6 cellular contexts compared by ENCODE assay signal in genomic region chr22:37806409-37807338, GRCh38. TPM values are rescaled to one million over a fixed set of nuclear protein-coding genes. Genes with fewer than 3 reads are reported as not detected.
DNase-seq lines count a peak whose midpoint lies in the region; TF ChIP-seq lines count a peak whose summit lies in the region.

No MANE protein-coding gene starts in this region.

- H3K36me3 ChIP-seq in BJ (ENCODE audit: control insufficient read depth, insufficient read depth, low read length): no peaks in the 10 kb centered on the region
- H3K36me3 ChIP-seq in esophagus muscularis mucosa: no peaks in the 10 kb centered on the region
- H3K36me3 ChIP-seq in smooth muscle cell (ENCODE audit: low read depth): no peaks in the 10 kb centered on the region

- POLR2A ChIA-PET in BJ (lab: Charles Lee): no interaction called here

- H3K9me3 ChIP-seq in esophagus muscularis mucosa: no peaks in the 10 kb centered on the region
- H3K9me3 ChIP-seq in smooth muscle cell (replicated peaks; ENCODE audit: low read depth): no peaks in the 10 kb centered on the region

- intact Hi-C loops in esophagus muscularis mucosa (cut with DNase I): loop anchor here (5.0 kb wide), 1 partner anchor 59 kb away; no protein-coding TSS in a partner anchor

- CTCF ChIA-PET in BJ (lab: Yijun Ruan, JAX): interaction anchor here (1.3 to 4.5 kb wide), 3 partner anchors 11 to 125 kb away, joined by 3 to 59 read pairs (median 5); no protein-coding TSS in a partner anchor

- H3K79me2 ChIP-seq in smooth muscle cell (ENCODE audit: low read depth): peaks cover 13% of the 10 kb centered on the region

- peak overlapping the region; percentile 87 for H3K9ac ChIP-seq in smooth muscle cell (ENCODE audit: low read depth)

- H3K4me1 ChIP-seq in esophagus muscularis mucosa: peaks cover 49 to 69% (median 66%) of the 10 kb centered on the region in 4 donors
- peaks cover 32% of the 10 kb centered on the region for H3K4me1 ChIP-seq in smooth muscle cell (ENCODE audit: low read depth)

- H4K20me1 ChIP-seq in smooth muscle cell (ENCODE audit: low read depth): peaks cover 40% of the 10 kb centered on the region

- H2AFZ ChIP-seq in smooth muscle cell (ENCODE audit: low read depth): no peak overlapping the region

- TF ChIP-seq CTCF in BJ (IDR thresholded peaks at IDR 0.05; ENCODE audit: insufficient read depth, low read depth, low read length) (no peak), esophagus muscularis mucosa (IDR thresholded peaks at IDR 0.05) (no peak), smooth muscle cell (IDR thresholded peaks at IDR 0.05; ENCODE audit: borderline replicate concordance, insufficient read depth, poor library complexity, severe bottlenecking) (no peak)

- no peak for TF ChIP-seq EP300 in esophagus muscularis mucosa (IDR thresholded peaks at IDR 0.05)

- no peak for TF ChIP-seq POLR2A in esophagus muscularis mucosa (IDR thresholded peaks at IDR 0.05; ENCODE audit: low read depth)

- H3K27ac ChIP-seq in esophagus muscularis mucosa (replicated peaks in 1 of 4) (peak overlapping the region; percentile 85 to 95 (median 90)), smooth muscle cell (ENCODE audit: low read depth) (peak overlapping the region; percentile 40)

- H3K27me3 ChIP-seq in BJ (ENCODE audit: control insufficient read depth, insufficient read depth, low read length) (no peaks in the 10 kb centered on the region), esophagus muscularis mucosa (no peaks in the 10 kb centered on the region), smooth muscle cell (ENCODE audit: low read depth) (no peaks in the 10 kb centered on the region)

- 4% methylated on average over 19 of the region's 19 CpGs for WGBS in esophagus muscularis mucosa
- 8% methylated on average over 19 of the region's 19 CpGs for WGBS in smooth muscle cell (ENCODE audit: low lambda C conversion rate)

- peak overlapping the region; percentile 100 for H3K4me2 ChIP-seq in smooth muscle cell

- DNase-seq in BJ (ENCODE audit: low read depth) (no peak), NCI-H69 (lab: John Stamatoyannopoulos, UW) (peak; percentile 56), esophagus muscularis mucosa (ENCODE audit: extremely low spot score) (no peak), smooth muscle cell (lab: John Stamatoyannopoulos, UW; ENCODE audit: unreplicated experiment) (no peak), OCI-M2 (lab: John Stamatoyannopoulos, UW; ENCODE audit: unreplicated experiment) (no peak), inferior parietal cortex (ENCODE audit: extremely low spot score) (no peak)

- H3K4me3 ChIP-seq in BJ (ENCODE audit: low read depth, low read length) (peak overlapping the region; percentile 61), esophagus muscularis mucosa (peak overlapping the region; percentile 61 to 73 (median 66)), smooth muscle cell (peak overlapping the region; percentile 83)

- H3F3A ChIP-seq in smooth muscle cell (ENCODE audit: low read depth): peaks cover 12% of the 10 kb centered on the region

RNA-seq across cellular contexts. Expression of gene GCAT, which starts 1.1 kb away (rescaled TPM):
- 12.6 and 24.9 TPM in 2 replicates for polyA plus RNA-seq in BJ (2011; rRNA removed)
- polyA minus RNA-seq in BJ (2011; rRNA and poly(A)+ RNA removed): 13.6 and 17.3 TPM in 2 replicates
- 10 to 100 TPM; 11.6 to 15.2 (median 12.3) TPM for total RNA-seq in esophagus muscularis mucosa
- 10.8 and 13.5 TPM in 2 replicates for total RNA-seq in smooth muscle cell
- 21.2 and 30.6 TPM in 2 replicates for polyA plus RNA-seq in smooth muscle cell

RNA-seq across cellular contexts. Expression of gene GALR3, which starts 16.5 kb away (rescaled TPM):
- not detected in 2 replicates for polyA plus RNA-seq in BJ (2011; rRNA removed)
- polyA minus RNA-seq in BJ (2011; rRNA and poly(A)+ RNA removed): not detected in 2 replicates
- total RNA-seq in esophagus muscularis mucosa: not detected
- not detected in 2 replicates for total RNA-seq in smooth muscle cell
- polyA plus RNA-seq in smooth muscle cell: 0.26 TPM in 1 of 2 replicates, not detected in the other

RNA-seq across cellular contexts. Expression of gene ANKRD54, which starts 37.5 kb away (rescaled TPM):
- polyA plus RNA-seq in BJ (2011; rRNA removed): 18.2 and 36.7 TPM in 2 replicates
- polyA minus RNA-seq in BJ (2011; rRNA and poly(A)+ RNA removed): 21.3 and 37.3 TPM in 2 replicates
- 10 to 100 TPM; 27.4 to 64.2 (median 48.1) TPM for total RNA-seq in esophagus muscularis mucosa
- total RNA-seq in smooth muscle cell: 24.5 and 26.6 TPM in 2 replicates
- 22.2 and 26.2 TPM in 2 replicates for polyA plus RNA-seq in smooth muscle cell

RNA-seq across cellular contexts. Expression of gene EIF3L, which starts 42.5 kb away (rescaled TPM):
- 705 and 755 TPM in 2 replicates for polyA plus RNA-seq in BJ (2011; rRNA removed)
- polyA minus RNA-seq in BJ (2011; rRNA and poly(A)+ RNA removed): 282 and 487 TPM in 2 replicates
- total RNA-seq in esophagus muscularis mucosa: 100 to 1,000 TPM; 348 to 494 (median 425) TPM
- total RNA-seq in smooth muscle cell: 264 and 274 TPM in 2 replicates
- polyA plus RNA-seq in smooth muscle cell: 165 and 182 TPM in 2 replicates
